ENCODE assay signal across 18 cellular contexts in the genomic region with DNA sequence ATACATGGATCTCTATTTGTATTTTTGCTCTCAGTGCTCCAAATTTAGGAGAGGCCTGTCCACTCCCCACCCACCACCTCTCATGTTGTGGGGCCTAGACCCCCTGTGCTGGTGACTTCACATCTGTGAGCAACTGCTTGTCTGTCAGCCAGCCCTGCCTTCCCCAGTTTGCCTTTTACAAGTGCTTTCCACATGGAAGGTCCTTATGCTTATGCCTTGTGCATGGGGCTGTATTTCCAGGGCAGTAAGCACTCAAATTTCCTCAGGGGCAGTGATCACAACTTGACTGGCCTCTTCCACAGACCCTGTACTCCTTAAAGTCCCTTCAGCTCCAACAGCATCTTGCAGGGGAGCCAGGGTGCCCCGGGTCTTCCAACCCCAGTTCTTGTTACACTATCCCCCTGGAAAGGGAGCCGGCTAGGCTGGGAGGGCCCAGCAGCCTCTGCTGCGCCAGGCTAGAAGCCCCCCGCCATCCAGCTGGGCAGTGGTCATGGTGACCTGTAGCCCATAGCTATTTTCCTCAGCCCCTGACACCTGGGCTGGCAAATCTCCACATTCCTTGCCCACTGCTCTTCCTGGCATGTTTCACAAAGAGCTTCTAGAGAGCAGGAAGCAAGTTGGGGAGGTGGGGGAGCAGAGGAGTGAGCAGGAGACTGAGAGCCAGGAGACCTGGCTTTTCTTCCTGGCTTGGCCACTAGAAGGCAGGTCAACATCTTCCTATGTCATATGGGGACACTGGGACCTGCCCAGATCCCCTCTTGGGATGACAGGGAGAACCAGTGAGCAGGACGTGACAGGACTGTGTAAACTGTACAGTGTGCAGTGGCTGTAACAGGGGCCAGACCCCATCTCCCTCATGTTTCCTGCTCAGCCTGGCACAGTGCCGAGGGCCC. TPM values are rescaled to one million over a fixed set of nuclear protein-coding genes. Genes with fewer than 3 reads are reported as not detected.
A peak's percentile ranks its signal among the peaks of the same experiment; 100 is the strongest.
DNase-seq lines count a peak whose midpoint lies in the region; ATAC-seq, FAIRE-seq and TF ChIP-seq lines count a peak whose summit lies in the region.
"Had no signal": no experiment of that assay in that cellular context is flagged by ENCODE, and none has a peak within 500 bp of the region (broad histone marks: within the 10 kb centered on the region; RNA-seq: fewer than 3 reads in every experiment).

No MANE protein-coding gene starts in this region.

- peak overlapping the region; percentile 38 for H3K27ac ChIP-seq in iPS-20b (ENCODE audit: low read length)
- H3K27ac ChIP-seq: adrenal gland had no signal

- no peaks in the 10 kb centered on the region for H3K27me3 ChIP-seq in iPS-20b (ENCODE audit: insufficient read depth, low read length)
- H3K27me3 ChIP-seq: adrenal gland had no signal

- no peak overlapping the region for H3K4me3 Mint-ChIP-seq in T-helper 17 cell
- H3K4me3 Mint-ChIP-seq in effector memory CD8-positive, alpha-beta T cell: no peak overlapping the region
- H3K4me3 Mint-ChIP-seq: HFFc6 had no signal

- no peaks in the 10 kb centered on the region for H3K9me3 ChIP-seq in T-helper 17 cell (ENCODE audit: control insufficient read depth, low read length, poor library complexity, severe bottlenecking)
- H3K9me3 ChIP-seq in iPS-20b (ENCODE audit: insufficient read depth, low read depth, low read length): no peaks in the 10 kb centered on the region
- H3K9me3 ChIP-seq: adrenal gland had no signal

- H3K36me3 ChIP-seq in iPS-20b (ENCODE audit: insufficient read depth, low read depth, low read length): no peaks in the 10 kb centered on the region
- H3K36me3 ChIP-seq: adrenal gland had no signal

- peak; percentile 66 for FAIRE-seq in HTR-8/SVneo (lab: Jason Lieb, UNC)
- FAIRE-seq: colon had no signal

- no peaks in the 10 kb centered on the region for H3K9me3 Mint-ChIP-seq in effector memory CD8-positive, alpha-beta T cell
- H3K9me3 Mint-ChIP-seq: HFFc6 had no signal

- H3K4me1 Mint-ChIP-seq in T-helper 17 cell: peaks cover 29% of the 10 kb centered on the region
- peaks cover 14 to 20% of the 10 kb centered on the region in 2 donors for H3K4me1 Mint-ChIP-seq in effector memory CD8-positive, alpha-beta T cell (ENCODE audit: low read depth in 2 of 2)

- no peaks in the 10 kb centered on the region for H3K36me3 Mint-ChIP-seq in T-helper 17 cell (ENCODE audit: low read depth)
- no peaks in the 10 kb centered on the region for H3K36me3 Mint-ChIP-seq in effector memory CD8-positive, alpha-beta T cell (ENCODE audit: insufficient read depth)

- no peak for TF ChIP-seq CTCF in GM20000 (IDR thresholded peaks at IDR 0.05; ENCODE audit: extremely low read depth, missing control alignments)

- DNase-seq in A172 (ENCODE audit: low spot score): peak; percentile 42
- no peak for DNase-seq in HTR-8/SVneo (ENCODE audit: insufficient read length, low spot score)
- no peak for DNase-seq in T-helper 17 cell
- no peak for DNase-seq in NCI-H345 (lab: John Stamatoyannopoulos, UW)
- DNase-seq in stimulated activated naive CD4-positive, alpha-beta T cell treated with Interleukin-2 at 50 U/mL for 16 hours (lab: John Stamatoyannopoulos, UW): no peak
- no peak for DNase-seq in effector memory CD8-positive, alpha-beta T cell
- no peak for DNase-seq in GM20000 (ENCODE audit: low spot score)
- DNase-seq: activated CD8-positive, alpha-beta memory T cell treated with anti-CD3 and anti-CD28 coated beads, Interleukin-2, amount 50 U/mL, for 4 hours; AML-193; HFFc6; islet precursor cell; KG1; retina; stimulated activated CD4-positive, alpha-beta T cell treated with anti-CD3 and anti-CD28 coated beads, Interleukin-4, amount 100 ng/mL, for 1 hour; stimulated activated naive CD8-positive, alpha-beta T cell treated with anti-CD3 and anti-CD28 coated beads, Interleukin-15, Interleukin-2, amounts not matched to agents 100 U/mL and 50 U/mL, for 24 hours had no signal

- H3K27ac Mint-ChIP-seq in T-helper 17 cell: peak overlapping the region; percentile 21
- peak overlapping the region in 1 of 2 donors; percentile 64 for H3K27ac Mint-ChIP-seq in effector memory CD8-positive, alpha-beta T cell
- H3K27ac Mint-ChIP-seq: HFFc6 had no signal

- H3K4me1 ChIP-seq in iPS-20b (ENCODE audit: insufficient read depth, low read length): peaks cover 13% of the 10 kb centered on the region

- no peak overlapping the region for H3K9ac ChIP-seq in iPS-20b (ENCODE audit: low read depth, low read length)

- H3K27me3 Mint-ChIP-seq in T-helper 17 cell: no peaks in the 10 kb centered on the region
- H3K27me3 Mint-ChIP-seq in effector memory CD8-positive, alpha-beta T cell: no peaks in the 10 kb centered on the region

- no peak overlapping the region for H3K4me3 ChIP-seq in iPS-20b (ENCODE audit: low read length)
- H3K4me3 ChIP-seq: adrenal gland had no signal

- ATAC-seq in T-helper 17 cell: no peak
- no peak for ATAC-seq in effector memory CD8-positive, alpha-beta T cell (replicated peaks)
- ATAC-seq: stimulated activated naive CD8-positive, alpha-beta T cell treated with anti-CD3 and anti-CD28 coated beads, Interleukin-15, Interleukin-2, amounts not matched to agents 100 U/mL and 50 U/mL, for 24 hours had no signal

RNA-seq across cellular contexts. Expression of a gene that starts 29.7 kb away (rescaled TPM):
- 33.7 and 49.4 TPM in 2 replicates for total RNA-seq in A172 (2014; rRNA removed; shearing (Covaris generic))
- total RNA-seq in T-helper 17 cell: 100 to 1,000 TPM in 1 of 2 donors, 10 to 100 TPM in 1; 77.3 to 108 TPM
